In genomic region chr3:15241341-15241740, GRCh38 we compare ENCODE assay signal across 1 cellular context.
TF ChIP-seq lines count a peak whose summit lies in the region.

No MANE protein-coding gene starts in this region.

TF ChIP-seq in GM23338, 12 proteins besides CTCF, POLR2A, EP300 and RAD21 (continued from another document):
- TF ChIP-seq ETS1 (IDR thresholded peaks at IDR 0.05) (no peak), CREB1 (CRISPR knock-in tag; IDR thresholded peaks at IDR 0.05; ENCODE audit: low read depth) (no peak), STAT1 (IDR thresholded peaks at IDR 0.05; ENCODE audit: unreplicated experiment) (no peak), ZNF114 (CRISPR knock-in tag; IDR thresholded peaks at IDR 0.05) (no peak)
